1 cellular context compared by ENCODE assay signal in genomic region chr10:84469470-84469869, GRCh38.
TF ChIP-seq lines count a peak whose summit lies in the region.

No MANE protein-coding gene starts in this region.

TF ChIP-seq in HepG2, 621 proteins besides CTCF, POLR2A, EP300 and RAD21:
- TF ChIP-seq HNF1A (IDR thresholded peaks at IDR 0.05; ENCODE audit: low read depth), result peak; percentile 59; the same call in 1 of the 2 replicates
- TF ChIP-seq HNF1A (CRISPR knock-in tag; IDR thresholded peaks at IDR 0.05; ENCODE audit: borderline replicate concordance), result peak; percentile 23; the same call in 1 of the 2 replicates
- no peak for TF ChIP-seq ATF7 (IDR thresholded peaks at IDR 0.05)
- TF ChIP-seq ATF7 (CRISPR knock-in tag; IDR thresholded peaks at IDR 0.05), result no peak
